Comparison of ENCODE assay signal across 6 cellular contexts in the genomic region with DNA sequence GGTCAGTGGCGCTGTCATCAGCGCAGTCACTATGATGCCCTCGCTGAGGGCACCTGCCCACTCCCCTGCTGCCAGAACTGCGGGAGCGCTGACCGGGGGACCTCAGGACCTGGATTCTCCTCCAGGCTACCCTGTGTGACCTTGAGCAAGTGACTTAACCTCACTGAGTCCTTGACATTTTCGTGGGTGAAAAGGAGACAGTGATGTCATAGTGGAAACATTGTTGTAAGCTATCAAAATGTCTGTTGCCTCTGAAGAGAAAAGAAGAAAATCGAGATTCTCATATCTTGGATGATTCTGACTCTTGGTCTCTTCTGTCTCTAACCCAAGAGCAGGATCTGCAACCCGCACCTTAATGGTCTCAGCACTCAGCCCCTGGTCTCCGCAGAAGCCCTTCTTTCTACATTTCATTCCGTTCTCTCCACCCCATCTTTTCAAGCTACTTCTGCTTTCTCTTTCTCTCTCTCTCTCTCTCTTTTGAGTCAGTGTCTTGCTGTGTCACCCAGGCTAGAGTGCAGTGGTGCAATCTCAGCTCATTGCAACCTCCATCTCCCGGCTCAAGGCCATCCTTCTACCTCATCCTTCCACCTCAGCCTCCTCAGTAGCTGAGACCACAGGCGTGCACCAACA. TPM values are rescaled to one million over a fixed set of nuclear protein-coding genes. Genes with fewer than 3 reads are reported as not detected.
DNase-seq lines count a peak whose midpoint lies in the region; ATAC-seq and TF ChIP-seq lines count a peak whose summit lies in the region.

No MANE protein-coding gene starts in this region.

- no peak overlapping the region for H3K9ac ChIP-seq in SK-N-MC (ENCODE audit: insufficient read length)

- no peak for DNase-seq in SK-N-MC (ENCODE audit: low read depth, low spot score)
- no peak for DNase-seq in esophagus squamous epithelium (lab: John Stamatoyannopoulos, UW)
- peak; percentile 19 to 43 for DNase-seq in stimulated activated CD4-positive, alpha-beta T cell treated with anti-CD3 and anti-CD28 coated beads, Interleukin-4, amount 100 ng/mL, for 4 hours
- no peak for DNase-seq in NCI-H345 (lab: John Stamatoyannopoulos, UW)

- ATAC-seq in GM21825 (IDR thresholded peaks at IDR 0.05; ENCODE audit: unreplicated experiment) = peak; percentile 22

- H3K9me3 ChIP-seq in SK-N-MC (ENCODE audit: low read depth, low read length) (no peaks in the 10 kb centered on the region), esophagus squamous epithelium (no peaks in the 10 kb centered on the region)

- H3K4me3 ChIP-seq in ACC112 (ENCODE audit: low read depth, low read length) (peak overlapping the region; percentile 90), SK-N-MC (peak overlapping the region; percentile 94), esophagus squamous epithelium (peak overlapping the region; percentile 65 to 83 (median 74))

- peak overlapping the region; percentile 84 for H2AFZ ChIP-seq in ACC112 (ENCODE audit: low read length, unreplicated experiment)

- H3K36me3 ChIP-seq in ACC112 (ENCODE audit: insufficient read depth, low read length) (peaks cover 4% of the 10 kb centered on the region; the same call in 1 of the 2 replicates), SK-N-MC (ENCODE audit: insufficient read depth, low read length) (no peaks in the 10 kb centered on the region; the same call in 1 of the 2 replicates), esophagus squamous epithelium (peaks cover 6 to 18% (median 8%) of the 10 kb centered on the region in 3 donors)

- TF ChIP-seq POLR2A in esophagus squamous epithelium (IDR thresholded peaks at IDR 0.05) = no peak

- H3K27me3 ChIP-seq in ACC112 (ENCODE audit: insufficient read depth, low read length) (no peaks in the 10 kb centered on the region), esophagus squamous epithelium (peaks cover 0 to 7% (median 0%) of the 10 kb centered on the region in 4 donors)

- H3K79me2 ChIP-seq in ACC112 (ENCODE audit: control insufficient read depth, insufficient read depth, low read length, unreplicated experiment) = peaks cover 19% of the 10 kb centered on the region

- TF ChIP-seq CTCF in esophagus squamous epithelium (IDR thresholded peaks at IDR 0.05) = no peak

- H3K27ac ChIP-seq in ACC112 (ENCODE audit: low read depth, low read length) (no peak overlapping the region), SK-N-MC (no peak overlapping the region), esophagus squamous epithelium (peak overlapping the region; percentile 93 to 96 (median 95))

- 37 to 44% methylated on average over 7 to 9 of the region's 13 CpGs for WGBS in esophagus squamous epithelium, 2 donors

- intact Hi-C loops in esophagus squamous epithelium (cut with DNase I) = no loop called here

- H3K4me1 ChIP-seq in ACC112 (ENCODE audit: control insufficient read depth, insufficient read depth, low read length, unreplicated experiment) = peaks cover 25% of the 10 kb centered on the region
- H3K4me1 ChIP-seq in esophagus squamous epithelium = peaks cover 34 to 62% (median 42%) of the 10 kb centered on the region in 3 donors

RNA-seq across cellular contexts. Expression of gene TUBA4A, which starts 1.0 kb away (rescaled TPM):
- 100 to 1,000 TPM; 104 to 258 (median 169) TPM for total RNA-seq in esophagus squamous epithelium

RNA-seq across cellular contexts. Expression of gene TUBA4B, which starts 1.7 kb away (rescaled TPM):
- total RNA-seq in esophagus squamous epithelium = not detected

RNA-seq across cellular contexts. Expression of gene STK16, which starts 9.4 kb away (rescaled TPM):
- total RNA-seq in esophagus squamous epithelium = 10 to 100 TPM in 3 of 4 donors, 1 to 10 TPM in 1; 8.6 to 27.4 (median 19.3) TPM

RNA-seq across cellular contexts. Expression of gene GLB1L, which starts 9.5 kb away (rescaled TPM):
- total RNA-seq in esophagus squamous epithelium = 1 to 10 TPM; 1.2 to 2.3 (median 1.7) TPM

RNA-seq across cellular contexts. Expression of gene DNAJB2, which starts 24.5 kb away (rescaled TPM):
- 10 to 100 TPM; 30.3 to 72.6 (median 35.1) TPM for total RNA-seq in esophagus squamous epithelium

Comparison
In these comparisons a context has a peak if more than half of its experiments do, and no peak if none do; other contexts are left out.
1. H3K27ac ChIP-seq: peak in esophagus squamous epithelium (4 of 4); none in ACC112 (single experiment) and SK-N-MC (single experiment).
2. DNase-seq: peak in stimulated activated CD4-positive, alpha-beta T cell treated with anti-CD3 and anti-CD28 coated beads, Interleukin-4, amount 100 ng/mL, for 4 hours (2 of 2); none in SK-N-MC (single experiment), esophagus squamous epithelium (single experiment) and NCI-H345 (single experiment).
3. Peak in every context shown above with its lines, with median percentiles within 50 percentile points of each other: H3K4me3 ChIP-seq.